Comparison of ENCODE assay signal across 1 cellular context in genomic region chr2:170711774-170712652, GRCh38.
TF ChIP-seq lines count a peak whose summit lies in the region.

No MANE protein-coding gene starts in this region.

TF ChIP-seq in WTC11, 78 proteins besides CTCF, POLR2A, EP300 and RAD21 (continued from another document):
- TF ChIP-seq, protein P1, sequence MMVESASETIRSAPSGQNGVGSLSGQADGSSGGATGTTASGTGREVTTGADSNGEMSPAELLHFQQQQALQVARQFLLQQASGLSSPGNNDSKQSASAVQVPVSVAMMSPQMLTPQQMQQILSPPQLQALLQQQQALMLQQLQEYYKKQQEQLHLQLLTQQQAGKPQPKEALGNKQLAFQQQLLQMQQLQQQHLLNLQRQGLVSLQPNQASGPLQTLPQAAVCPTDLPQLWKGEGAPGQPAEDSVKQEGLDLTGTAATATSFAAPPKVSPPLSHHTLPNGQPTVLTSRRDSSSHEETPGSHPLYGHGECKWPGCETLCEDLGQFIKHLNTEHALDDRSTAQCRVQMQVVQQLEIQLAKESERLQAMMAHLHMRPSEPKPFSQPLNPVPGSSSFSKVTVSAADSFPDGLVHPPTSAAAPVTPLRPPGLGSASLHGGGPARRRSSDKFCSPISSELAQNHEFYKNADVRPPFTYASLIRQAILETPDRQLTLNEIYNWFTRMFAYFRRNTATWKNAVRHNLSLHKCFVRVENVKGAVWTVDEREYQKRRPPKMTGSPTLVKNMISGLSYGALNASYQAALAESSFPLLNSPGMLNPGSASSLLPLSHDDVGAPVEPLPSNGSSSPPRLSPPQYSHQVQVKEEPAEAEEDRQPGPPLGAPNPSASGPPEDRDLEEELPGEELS (CRISPR knock-in tag; IDR thresholded peaks at IDR 0.05): no peak
- TF ChIP-seq CREM (CRISPR knock-in tag; IDR thresholded peaks at IDR 0.05): no peak
- no peak for TF ChIP-seq ZBTB21 (CRISPR knock-in tag; IDR thresholded peaks at IDR 0.05; ENCODE audit: borderline replicate concordance)
- no peak for TF ChIP-seq E2F5 (CRISPR knock-in tag; IDR thresholded peaks at IDR 0.05)
